Comparison of ENCODE assay signal across 8 cellular contexts in the genomic region with DNA sequence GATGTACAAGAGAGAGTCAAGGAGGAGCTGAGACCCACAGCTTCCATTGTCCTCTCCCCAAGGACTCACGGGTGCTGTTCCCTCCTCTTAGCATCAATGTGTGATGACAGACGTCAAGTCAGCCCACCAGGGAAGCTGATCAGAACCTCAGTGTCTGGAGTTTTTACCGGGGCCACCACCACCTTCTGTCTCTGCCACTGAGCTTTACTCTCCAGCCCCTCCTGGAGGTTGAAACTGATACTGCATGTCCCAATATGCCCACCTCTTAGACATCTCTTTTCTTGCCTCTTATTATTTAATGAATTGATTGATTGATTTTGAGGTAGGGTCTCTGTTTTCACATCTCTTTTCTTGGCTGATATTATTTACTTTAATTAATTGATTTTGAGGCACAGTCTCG. TPM values are rescaled to one million over a fixed set of nuclear protein-coding genes. Genes with fewer than 3 reads are reported as not detected.
DNase-seq lines count a peak whose midpoint lies in the region; ATAC-seq and TF ChIP-seq lines count a peak whose summit lies in the region.

No MANE protein-coding gene starts in this region.

- no peak overlapping the region for H2AK5ac ChIP-seq in IMR-90 (ENCODE audit: low read depth, low read length)

- H2AFZ ChIP-seq in IMR-90 (replicated peaks; ENCODE audit: low read length, poor library complexity): peak overlapping the region; percentile 65

- H3K79me1 ChIP-seq in IMR-90 (ENCODE audit: low read depth in 1 of 2, low read length in 2 of 2): no peaks in the 10 kb centered on the region

- H3K56ac ChIP-seq in IMR-90 (ENCODE audit: extremely low read depth, insufficient read depth, low read length): no peak overlapping the region

- no peak overlapping the region for H4K8ac ChIP-seq in IMR-90 (ENCODE audit: low read depth in 2 of 2, low read length in 2 of 2)

- no peak overlapping the region for H3K23ac ChIP-seq in IMR-90 (ENCODE audit: low read depth, low read length)

- no peak for ATAC-seq in IMR-90 (ENCODE audit: low read depth)
- ATAC-seq in GM19328 (IDR thresholded peaks at IDR 0.05; ENCODE audit: unreplicated experiment): no peak

- no peak overlapping the region for H2BK120ac ChIP-seq in IMR-90 (ENCODE audit: low read depth, low read length)

- BruUV-seq in IMR-90 (replicated peaks; lab: Mats Ljungman, UMichigan): no TSS peak

- in situ Hi-C loops in IMR-90 (cut with MboI; ENCODE audit: low sequenced_read_pairs): loop anchor here (25.0 kb wide), 1 partner anchor 119 kb away; a partner anchor contains a TSS

- WGBS in IMR-90 (ENCODE audit: extremely low coverage in 2 of 2, insufficient read length in 1 of 2), 2 experiments: no CpG with 5 or more reads among the region's 4 CpGs

- H3K9ac ChIP-seq in IMR-90 (ENCODE audit: low read depth, low read length): no peak overlapping the region

- H3K9me3 ChIP-seq in IMR-90 (ENCODE audit: control insufficient read depth, insufficient read depth, low read length) (no peaks in the 10 kb centered on the region), SJCRH30 (replicated peaks) (no peaks in the 10 kb centered on the region), right atrium auricular region (no peaks in the 10 kb centered on the region)

- no peak overlapping the region for H3K14ac ChIP-seq in IMR-90 (replicated peaks; ENCODE audit: low read depth, low read length)

- no peak overlapping the region for H3K27ac ChIP-seq in IMR-90 (ENCODE audit: insufficient read depth, low read length)
- no peak overlapping the region for H3K27ac ChIP-seq in SJCRH30
- no peak overlapping the region for H3K27ac ChIP-seq in right atrium auricular region

- intact Hi-C loops in IMR-90 (cut with micrococcal nuclease): loop anchor here (1.0 kb wide), 1 partner anchor 127 kb away; no protein-coding TSS in a partner anchor

- H2BK15ac ChIP-seq in IMR-90 (ENCODE audit: low read depth, low read length): no peak overlapping the region

- no peak for TF ChIP-seq POLR2A in IMR-90 (IDR thresholded peaks at IDR 0.05; ENCODE audit: low read depth, low read length)

- H2BK5ac ChIP-seq in IMR-90 (ENCODE audit: low read depth, low read length, poor library complexity, severe bottlenecking): no peak overlapping the region

- H3K18ac ChIP-seq in IMR-90 (ENCODE audit: low read depth, low read length): no peak overlapping the region

- no peaks in the 10 kb centered on the region for H3K36me3 ChIP-seq in IMR-90 (ENCODE audit: control insufficient read depth, insufficient read depth, low read length)
- no peaks in the 10 kb centered on the region for H3K36me3 ChIP-seq in SJCRH30
- no peaks in the 10 kb centered on the region for H3K36me3 ChIP-seq in right atrium auricular region

- H3K4me1 ChIP-seq in IMR-90 (ENCODE audit: control insufficient read depth, insufficient read depth, low read length) (no peaks in the 10 kb centered on the region), SJCRH30 (no peaks in the 10 kb centered on the region), right atrium auricular region (no peaks in the 10 kb centered on the region)

- peak; percentile 1 for DNase-seq in DMS153 (lab: John Stamatoyannopoulos, UW)
- DNase-seq in DMS153 treated with DMSO at 0.1 percent for 48 hours (lab: John Stamatoyannopoulos, UW; ENCODE audit: unreplicated experiment): no peak
- no peak for DNase-seq in IMR-90
- peak; percentile 74 to 87 for DNase-seq in SJCRH30
- peak; percentile 61 for DNase-seq in activated gamma-delta T cell treated with anti-CD3 and anti-CD28 coated beads, Interleukin-2, amount 50 U/mL, for 16 hours (ENCODE audit: low read depth)
- peak; percentile 59 for DNase-seq in right atrium auricular region (ENCODE audit: low spot score)
- peak; percentile 87 for DNase-seq in stimulated activated CD4-positive, alpha-beta T cell treated with anti-CD3 and anti-CD28 coated beads, Interleukin-15, amount 100 ng/mL, for 24 hours

- H4K5ac ChIP-seq in IMR-90 (ENCODE audit: low read depth, low read length): no peak overlapping the region

- H3K4me3 ChIP-seq in IMR-90 (ENCODE audit: insufficient read depth, low read depth, low read length) (no peak overlapping the region), SJCRH30 (no peak overlapping the region), right atrium auricular region (no peak overlapping the region)

- peak; percentile 29; the same call in 1 of the 2 replicates for TF ChIP-seq CTCF in IMR-90 (conservative IDR thresholded peaks at IDR 0.05; ENCODE audit: low read depth, low read length)
- peak; percentile 66 to 80 for TF ChIP-seq CTCF in right atrium auricular region (IDR thresholded peaks at IDR 0.05)

- CTCF ChIA-PET in IMR-90 (lab: Yijun Ruan, JAX): no interaction called here

- H2BK20ac ChIP-seq in IMR-90 (ENCODE audit: low read depth, low read length): no peak overlapping the region

- POLR2A ChIA-PET in IMR-90 (lab: Charles Lee; ENCODE audit: unreplicated experiment): no interaction called here

- TF ChIP-seq RAD21 in IMR-90 (IDR thresholded peaks at IDR 0.05; ENCODE audit: low read length): 0 out of 2 replicates have a peak, but pooled peaks have one; percentile 9

- H4K91ac ChIP-seq in IMR-90 (ENCODE audit: insufficient read depth, low read depth, low read length): no peak overlapping the region

- H3K9me1 ChIP-seq in IMR-90 (ENCODE audit: insufficient read depth, low read length): no peaks in the 10 kb centered on the region

- no peak overlapping the region for H3K4me2 ChIP-seq in IMR-90 (ENCODE audit: low read depth, low read length)

- no peak overlapping the region for H3K4ac ChIP-seq in IMR-90 (ENCODE audit: low read depth, low read length)

- H3K27me3 ChIP-seq in IMR-90 (ENCODE audit: control insufficient read depth, insufficient read depth, low read length) (no peaks in the 10 kb centered on the region), SJCRH30 (no peaks in the 10 kb centered on the region), right atrium auricular region (no peaks in the 10 kb centered on the region)

- H4K20me1 ChIP-seq in IMR-90 (ENCODE audit: insufficient read depth, low read length): no peaks in the 10 kb centered on the region

- dilution Hi-C loops in IMR-90 (cut with HindIII; ENCODE audit: low sequenced_read_pairs, unreplicated experiment): no loop called here

- no peak overlapping the region for H2AK9ac ChIP-seq in IMR-90 (replicated peaks; ENCODE audit: low read depth, low read length, poor library complexity)

TF ChIP-seq in IMR-90, 13 proteins besides CTCF, POLR2A, EP300 and RAD21:
- TF ChIP-seq SMC3 (IDR thresholded peaks at IDR 0.05; ENCODE audit: low read depth, low read length) (no peak), FOS (IDR thresholded peaks at IDR 0.05; ENCODE audit: low read depth, low read length) (no peak), CEBPB (IDR thresholded peaks at IDR 0.05; ENCODE audit: low read depth, low read length) (no peak)
- TF ChIP-seq, protein P1, sequence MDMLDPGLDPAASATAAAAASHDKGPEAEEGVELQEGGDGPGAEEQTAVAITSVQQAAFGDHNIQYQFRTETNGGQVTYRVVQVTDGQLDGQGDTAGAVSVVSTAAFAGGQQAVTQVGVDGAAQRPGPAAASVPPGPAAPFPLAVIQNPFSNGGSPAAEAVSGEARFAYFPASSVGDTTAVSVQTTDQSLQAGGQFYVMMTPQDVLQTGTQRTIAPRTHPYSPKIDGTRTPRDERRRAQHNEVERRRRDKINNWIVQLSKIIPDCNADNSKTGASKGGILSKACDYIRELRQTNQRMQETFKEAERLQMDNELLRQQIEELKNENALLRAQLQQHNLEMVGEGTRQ (IDR thresholded peaks at IDR 0.05; ENCODE audit: low read depth, low read length): no peak

RNA-seq across cellular contexts. Expression of a gene that starts 10.3 kb away (rescaled TPM):
- total RNA-seq in IMR-90 (2012; rRNA removed) (9.0 and 10.6 TPM in 2 replicates), right atrium auricular region (10 to 100 TPM; 16.0 to 19.3 TPM)
- polyA plus RNA-seq in IMR-90 (2012; rRNA removed): 23.7 and 27.0 TPM in 2 replicates
- 17.4 and 21.9 TPM in 2 replicates for polyA plus RNA-seq in IMR-90 (2012; cell fraction: cytosol; rRNA removed)
- polyA plus RNA-seq in IMR-90 (2012; cell fraction: nucleus; rRNA removed; ENCODE audit: low replicate concordance): 141 and 199 TPM in 2 replicates
- total RNA-seq in SJCRH30 (2014; rRNA removed; shearing (Covaris generic)): 25.7 and 28.4 TPM in 2 replicates

RNA-seq across cellular contexts. Expression of a gene that starts 33.7 kb away (rescaled TPM):
- total RNA-seq in IMR-90 (2012; rRNA removed): not detected in 2 replicates
- not detected in 2 replicates for polyA plus RNA-seq in IMR-90 (2012; rRNA removed)
- polyA plus RNA-seq in IMR-90 (2012; cell fraction: cytosol; rRNA removed): 0.02 TPM in 1 of 2 replicates, not detected in the other
- 0.73 and 0.90 TPM in 2 replicates for polyA plus RNA-seq in IMR-90 (2012; cell fraction: nucleus; rRNA removed; ENCODE audit: low replicate concordance)
- total RNA-seq in SJCRH30 (2014; rRNA removed; shearing (Covaris generic)): not detected in 2 replicates
- not detected for total RNA-seq in right atrium auricular region

RNA-seq across cellular contexts. Expression of a gene that starts 44.1 kb away (rescaled TPM):
- total RNA-seq in IMR-90 (2012; rRNA removed) (not detected in 2 replicates), right atrium auricular region (1 to 10 TPM in 1 of 2 donors, under 1 TPM in 1; 0.93 to 1.3 TPM)
- not detected in 2 replicates for polyA plus RNA-seq in IMR-90 (2012; rRNA removed)
- not detected in 2 replicates for polyA plus RNA-seq in IMR-90 (2012; cell fraction: cytosol; rRNA removed)
- polyA plus RNA-seq in IMR-90 (2012; cell fraction: nucleus; rRNA removed; ENCODE audit: low replicate concordance): not detected in 2 replicates
- total RNA-seq in SJCRH30 (2014; rRNA removed; shearing (Covaris generic)): 0.05 and 0.08 TPM in 2 replicates

Comparison
In these comparisons a context has a peak if more than half of its experiments do, and no peak if none do; other contexts are left out.
1. DNase-seq: peak in DMS153 (single experiment), SJCRH30 (2 of 2), activated gamma-delta T cell treated with anti-CD3 and anti-CD28 coated beads, Interleukin-2, amount 50 U/mL, for 16 hours (single experiment), right atrium auricular region (single experiment) and stimulated activated CD4-positive, alpha-beta T cell treated with anti-CD3 and anti-CD28 coated beads, Interleukin-15, amount 100 ng/mL, for 24 hours (single experiment); none in DMS153 treated with DMSO at 0.1 percent for 48 hours (single experiment) and IMR-90 (single experiment).